In genomic region chr16:58411736-58412614, GRCh38 we compare ENCODE assay signal across 17 cellular contexts. TPM values are rescaled to one million over a fixed set of nuclear protein-coding genes. Genes with fewer than 3 reads are reported as not detected.
DNase-seq lines count a peak whose midpoint lies in the region; ATAC-seq and TF ChIP-seq lines count a peak whose summit lies in the region.
"Had no signal": no experiment of that assay in that cellular context is flagged by ENCODE, and none has a peak within 500 bp of the region (broad histone marks: within the 10 kb centered on the region; RNA-seq: fewer than 3 reads in every experiment).

No MANE protein-coding gene starts in this region.

- H3K79me2 ChIP-seq in PC-3 (ENCODE audit: low read length) = no peaks in the 10 kb centered on the region

- TF ChIP-seq POLR2A in breast epithelium (IDR thresholded peaks at IDR 0.05) (no peak), testis (IDR thresholded peaks at IDR 0.05) (no peak), vagina (IDR thresholded peaks at IDR 0.05) (no peak)

- intact Hi-C loops in MCF 10A (cut with micrococcal nuclease) = no loop called here
- intact Hi-C loops in breast epithelium (cut with DNase I; ENCODE audit: low total_unique reads) = no loop called here
- intact Hi-C loops in PC-3 (cut with micrococcal nuclease) = no loop called here
- intact Hi-C loops in testis (cut with DNase I; ENCODE audit: low total_unique reads) = no loop called here
- intact Hi-C loops in vagina (cut with DNase I) = no loop called here

- no peak overlapping the region for H2AFZ ChIP-seq in PC-3 (ENCODE audit: low read length)

- H3K9me3 ChIP-seq in breast epithelium (no peaks in the 10 kb centered on the region), PC-3 (ENCODE audit: low read length) (no peaks in the 10 kb centered on the region), testis (no peaks in the 10 kb centered on the region), vagina (no peaks in the 10 kb centered on the region)
- H3K9me3 ChIP-seq: stomach had no signal

- H3K9ac ChIP-seq in PC-3 (ENCODE audit: low read length) = no peak overlapping the region

- H3K9me3 Mint-ChIP-seq in MCF 10A (ENCODE audit: unreplicated experiment) = no peaks in the 10 kb centered on the region
- H3K9me3 Mint-ChIP-seq in HFFc6 = no peaks in the 10 kb centered on the region
- H3K9me3 Mint-ChIP-seq: neural crest cell had no signal

- H3K9me2 ChIP-seq in PC-3 (replicated peaks; ENCODE audit: low read length) = no peaks in the 10 kb centered on the region

- H3K4me3 Mint-ChIP-seq in MCF 10A (ENCODE audit: unreplicated experiment) (no peak overlapping the region), HFFc6 (no peak overlapping the region)
- H3K4me3 Mint-ChIP-seq: neural crest cell had no signal

- no peaks in the 10 kb centered on the region for H3K4me1 ChIP-seq in breast epithelium
- peaks cover 24% of the 10 kb centered on the region for H3K4me1 ChIP-seq in PC-3 (ENCODE audit: insufficient read depth, low read length)
- peaks cover 10% of the 10 kb centered on the region for H3K4me1 ChIP-seq in foreskin keratinocyte
- H3K4me1 ChIP-seq in testis = peaks cover 29% of the 10 kb centered on the region
- peaks cover 4% of the 10 kb centered on the region for H3K4me1 ChIP-seq in vagina

- H3K27me3 ChIP-seq in breast epithelium = no peaks in the 10 kb centered on the region
- H3K27me3 ChIP-seq in PC-3 (ENCODE audit: low read length) = no peaks in the 10 kb centered on the region
- no peaks in the 10 kb centered on the region for H3K27me3 ChIP-seq in foreskin keratinocyte
- no peaks in the 10 kb centered on the region for H3K27me3 ChIP-seq in testis
- H3K27me3 ChIP-seq in vagina = no peaks in the 10 kb centered on the region
- H3K27me3 ChIP-seq: stomach had no signal

- H3F3A ChIP-seq in PC-3 (ENCODE audit: low read length, unreplicated experiment) = no peaks in the 10 kb centered on the region

- H3K27me3 Mint-ChIP-seq in MCF 10A (ENCODE audit: insufficient read depth, unreplicated experiment) (no peaks in the 10 kb centered on the region), HFFc6 (ENCODE audit: insufficient read depth) (peaks cover 2% of the 10 kb centered on the region)

- WGBS in testis, 2 donors = 84 to 85% methylated on average over 7 of the region's 7 CpGs

- H3K27ac ChIP-seq in breast epithelium (no peak overlapping the region), PC-3 (ENCODE audit: low read length) (no peak overlapping the region), foreskin keratinocyte (no peak overlapping the region), testis (peak overlapping the region; percentile 45 to 69), vagina (no peak overlapping the region)
- H3K27ac ChIP-seq: stomach had no signal

- peaks cover 16% of the 10 kb centered on the region for H3K4me1 Mint-ChIP-seq in MCF 10A (ENCODE audit: insufficient read depth, unreplicated experiment)
- peaks cover 9% of the 10 kb centered on the region for H3K4me1 Mint-ChIP-seq in HFFc6 (ENCODE audit: low read depth)
- H3K4me1 Mint-ChIP-seq: neural crest cell had no signal

- BruUV-seq in MCF 10A (replicated peaks; lab: Mats Ljungman, UMichigan) = no TSS peak
- BruUV-seq in PC-3 (replicated peaks; lab: Mats Ljungman, UMichigan) = no TSS peak

- POLR2A ChIA-PET in MCF 10A (lab: Yijun Ruan, JAX) = interaction anchor here (0.7 to 1.5 kb wide), 3 partner anchors 12 to 22 kb away, joined by 3 to 7 read pairs (median 6); partner anchors contain the start of gene GINS3
- POLR2A ChIA-PET in PC-3 (lab: Charles Lee; ENCODE audit: unreplicated experiment) = interaction anchor here (0.7 kb wide), 1 partner anchor 40 kb away, joined by 7 read pairs; no protein-coding TSS in a partner anchor

- no peaks in the 10 kb centered on the region for H4K20me1 ChIP-seq in PC-3 (ENCODE audit: low read length)

- ATAC-seq in PC-3 (no peak), foreskin keratinocyte (peak; percentile 84)

- TF ChIP-seq CTCF in MCF 10A (IDR thresholded peaks at IDR 0.05; ENCODE audit: unreplicated experiment) (no peak), breast epithelium (IDR thresholded peaks at IDR 0.05) (no peak), PC-3 (conservative IDR thresholded peaks at IDR 0.05; ENCODE audit: low read depth, low read length) (no peak), foreskin keratinocyte (conservative IDR thresholded peaks at IDR 0.05) (no peak), testis (IDR thresholded peaks at IDR 0.05) (no peak), HFFc6 (IDR thresholded peaks at IDR 0.05) (no peak), vagina (IDR thresholded peaks at IDR 0.05) (no peak)

- no peak overlapping the region for H3K4me3 ChIP-seq in breast epithelium
- H3K4me3 ChIP-seq in PC-3 (ENCODE audit: low read length) = no peak overlapping the region
- no peak overlapping the region for H3K4me3 ChIP-seq in testis
- H3K4me3 ChIP-seq in vagina = no peak overlapping the region
- H3K4me3 ChIP-seq: stomach had no signal

- H3K4me2 ChIP-seq in PC-3 (ENCODE audit: low read length) = no peak overlapping the region

- CTCF ChIA-PET in MCF 10A (lab: Yijun Ruan, JAX) = interaction anchor here (0.7 to 2.4 kb wide), 4 partner anchors 19 to 190 kb away, joined by 3 to 9 read pairs (median 4); no protein-coding TSS in a partner anchor
- CTCF ChIA-PET in PC-3 (lab: Charles Lee) = interaction anchor here (0.6 kb wide), 1 partner anchor 12 kb away, joined by 3 read pairs; no protein-coding TSS in a partner anchor

- H3K27ac Mint-ChIP-seq in MCF 10A (ENCODE audit: low read depth, unreplicated experiment) (no peak overlapping the region), HFFc6 (no peak overlapping the region)

- H3K36me3 Mint-ChIP-seq in MCF 10A (ENCODE audit: insufficient read depth, unreplicated experiment) (no peaks in the 10 kb centered on the region), HFFc6 (ENCODE audit: low read depth) (no peaks in the 10 kb centered on the region)

- H3K36me3 ChIP-seq in breast epithelium (no peaks in the 10 kb centered on the region), PC-3 (ENCODE audit: low read depth, low read length) (no peaks in the 10 kb centered on the region), testis (ENCODE audit: low read depth, missing control alignments) (no peaks in the 10 kb centered on the region), vagina (no peaks in the 10 kb centered on the region)
- H3K36me3 ChIP-seq: stomach had no signal

- DNase-seq in MCF 10A (ENCODE audit: unreplicated experiment) (peak; percentile 51), breast epithelium (ENCODE audit: low spot score in 2 of 2) (no peak), PC-3 (peak; percentile 39), foreskin keratinocyte (peak; percentile 19 to 68), testis (no peak), amniotic stem cell (lab: John Stamatoyannopoulos, UW) (no peak), HFFc6 (no peak), vagina (ENCODE audit: extremely low spot score in 2 of 2) (no peak)
- DNase-seq: activated CD4-positive, CD25-positive, alpha-beta regulatory T cell; activated gamma-delta T cell; GF-D8; glutamatergic neuron; NCI-H2081; NCI-H748 treated with DMSO at 0.1 percent for 48 hours; stimulated activated CD4-positive, alpha-beta T cell treated with anti-CD3 and anti-CD28 coated beads, Interleukin-15, amount 100 ng/mL, for 24 hours; stomach had no signal

RNA-seq across cellular contexts. Expression of gene GINS3, which starts 19.7 kb away (rescaled TPM):
- total RNA-seq in MCF 10A (2022) (4.2 and 5.1 TPM in 2 replicates), breast epithelium (1 to 10 TPM; 2.9 to 7.5 (median 4.5) TPM), PC-3 (2014; rRNA removed) (17.5 and 19.6 TPM in 2 replicates), foreskin keratinocyte (14.9 and 17.5 TPM in 2 replicates), testis (10 to 100 TPM; 16.1 to 16.7 TPM), vagina (7.4 TPM)
- polyA plus RNA-seq in foreskin keratinocyte (9.8 and 13.5 TPM in 2 replicates), testis (ENCODE audit: insufficient read depth, low read depth, low replicate concordance) (19.0 TPM)
- 1 to 10 TPM; 3.0 to 6.4 (median 5.9) TPM for total RNA-seq in HFFc6 (2021; fragmentation: NEBNext Ultra II Directional; extraction: Animal tissue kit (Norgen Biotek cat#: 25700))

Comparison
In these comparisons a context has a peak if more than half of its experiments do, and no peak if none do; other contexts are left out.
1. DNase-seq: peak in MCF 10A (single experiment), PC-3 (single experiment) and foreskin keratinocyte (2 of 2); none in breast epithelium (0 of 2), testis (single experiment), amniotic stem cell (single experiment), HFFc6 (single experiment) and vagina (0 of 2).
2. H3K27ac ChIP-seq: peak in testis (2 of 2); none in breast epithelium (0 of 2), PC-3 (single experiment), foreskin keratinocyte (single experiment) and vagina (single experiment).